Comparison of ENCODE assay signal across 22 cellular contexts in genomic region chr4:156800463-156800862, GRCh38.
A peak's percentile ranks its signal among the peaks of the same experiment; 100 is the strongest.
DNase-seq lines count a peak whose midpoint lies in the region; ATAC-seq and TF ChIP-seq lines count a peak whose summit lies in the region.
"Had no signal": no experiment of that assay in that cellular context is flagged by ENCODE, and none has a peak within 500 bp of the region (broad histone marks: within the 10 kb centered on the region; RNA-seq: fewer than 3 reads in every experiment).

No MANE protein-coding gene starts in this region.

- H3K36me3 Mint-ChIP-seq in glutamatergic neuron (ENCODE audit: unreplicated experiment), result peaks cover 4% of the 10 kb centered on the region
- H3K36me3 Mint-ChIP-seq: activated naive CD4-positive, alpha-beta T cell treated with anti-CD3 and anti-CD28 coated beads, Interleukin-2, amount 50 U/mL, for 24 hours; naive thymus-derived CD8-positive, alpha-beta T cell had no signal

- H3K4me3 Mint-ChIP-seq in glutamatergic neuron (ENCODE audit: unreplicated experiment), result no peak overlapping the region
- H3K4me3 Mint-ChIP-seq: activated naive CD4-positive, alpha-beta T cell treated with anti-CD3 and anti-CD28 coated beads, Interleukin-2, amount 50 U/mL, for 24 hours; naive thymus-derived CD8-positive, alpha-beta T cell had no signal

- H3K79me2 ChIP-seq in OCI-LY1 (ENCODE audit: insufficient read depth, low read length), result no peaks in the 10 kb centered on the region

- no peak overlapping the region for H3K9ac ChIP-seq in OCI-LY1 (ENCODE audit: low read length)

- no peaks in the 10 kb centered on the region for H3K36me3 ChIP-seq in OCI-LY1 (ENCODE audit: insufficient read depth, low read length)
- H3K36me3 ChIP-seq: esophagus squamous epithelium, Peyer's patch had no signal

- no peaks in the 10 kb centered on the region for H3K9me2 ChIP-seq in OCI-LY1 (ENCODE audit: low read depth, low read length)

- no peaks in the 10 kb centered on the region for H3K27me3 ChIP-seq in OCI-LY1 (ENCODE audit: insufficient read depth, low read length)
- H3K27me3 ChIP-seq: body of pancreas, esophagus squamous epithelium, Peyer's patch had no signal

- no peaks in the 10 kb centered on the region for H3K27me3 Mint-ChIP-seq in glutamatergic neuron (ENCODE audit: unreplicated experiment)
- H3K27me3 Mint-ChIP-seq: activated naive CD4-positive, alpha-beta T cell treated with anti-CD3 and anti-CD28 coated beads, Interleukin-2, amount 50 U/mL, for 24 hours had no signal

- peak; percentile 11; the same call in 1 of the 3 replicates for TF ChIP-seq CTCF in GM12872 (IDR thresholded peaks at IDR 0.05; ENCODE audit: insufficient read depth, low read depth, low read length)
- 0 out of 2 replicates have a peak, but pooled peaks have one; percentile 4 for TF ChIP-seq CTCF in OCI-LY1 (IDR thresholded peaks at IDR 0.05; ENCODE audit: low read length)
- peak; percentile 43 for TF ChIP-seq CTCF in glutamatergic neuron (IDR thresholded peaks at IDR 0.05; ENCODE audit: partially characterized antibody, unreplicated experiment)

- no peak overlapping the region for H3K27ac ChIP-seq in OCI-LY1 (ENCODE audit: low read depth, low read length, poor library complexity, severe bottlenecking)
- H3K27ac ChIP-seq: body of pancreas, esophagus squamous epithelium, Peyer's patch, psoas muscle had no signal

- no peaks in the 10 kb centered on the region for H3K4me1 ChIP-seq in OCI-LY1 (ENCODE audit: insufficient read depth, low read length, severe bottlenecking)
- H3K4me1 ChIP-seq: body of pancreas, Peyer's patch had no signal

- no peaks in the 10 kb centered on the region for H3K9me3 ChIP-seq in OCI-LY1 (ENCODE audit: low read length)
- H3K9me3 ChIP-seq: body of pancreas, esophagus squamous epithelium, Peyer's patch, psoas muscle had no signal

- peak; percentile 46 for ATAC-seq in GM21717 (IDR thresholded peaks at IDR 0.05; ENCODE audit: unreplicated experiment)
- no peak for ATAC-seq in GM18909 (IDR thresholded peaks at IDR 0.05; ENCODE audit: poor library complexity, unreplicated experiment)
- ATAC-seq: body of pancreas; naive thymus-derived CD8-positive, alpha-beta T cell; psoas muscle had no signal

- no peak overlapping the region for H2AFZ ChIP-seq in OCI-LY1 (ENCODE audit: low read length)

- no peaks in the 10 kb centered on the region for H3K4me1 Mint-ChIP-seq in glutamatergic neuron (ENCODE audit: low read depth, unreplicated experiment)
- H3K4me1 Mint-ChIP-seq: activated naive CD4-positive, alpha-beta T cell treated with anti-CD3 and anti-CD28 coated beads, Interleukin-2, amount 50 U/mL, for 24 hours; naive thymus-derived CD8-positive, alpha-beta T cell had no signal

- H3K9me3 Mint-ChIP-seq in glutamatergic neuron (ENCODE audit: unreplicated experiment), result peaks cover 3% of the 10 kb centered on the region
- H3K9me3 Mint-ChIP-seq: activated naive CD4-positive, alpha-beta T cell treated with anti-CD3 and anti-CD28 coated beads, Interleukin-2, amount 50 U/mL, for 24 hours had no signal

- DNase-seq in glutamatergic neuron (no peak), NOMO-1 (lab: John Stamatoyannopoulos, UW; ENCODE audit: unreplicated experiment in 2 of 2) (no peak), KBM-7 (no peak), NOMO-1 treated with DMSO at 0.1 percent for 48 hours (lab: John Stamatoyannopoulos, UW; ENCODE audit: unreplicated experiment) (no peak)
- DNase-seq: activated CD4-positive, alpha-beta T cell treated with anti-CD3 and anti-CD28 coated beads, Interleukin-2, amount 50 U/mL, for 4 hours; body of pancreas; COR-L47; cortex of kidney; esophagus squamous epithelium; H7; head of caudate nucleus; naive thymus-derived CD8-positive, alpha-beta T cell; NCI-H2029; NCI-H526; Peyer's patch; psoas muscle had no signal

- no peak overlapping the region for H3K4me2 ChIP-seq in OCI-LY1 (ENCODE audit: low read length)

- H3K4me3 ChIP-seq in OCI-LY1 (ENCODE audit: low read depth, low read length, poor library complexity, severe bottlenecking), result no peak overlapping the region
- H3K4me3 ChIP-seq: body of pancreas, esophagus squamous epithelium, lung, Peyer's patch, psoas muscle had no signal

- H3F3A ChIP-seq in OCI-LY1 (ENCODE audit: insufficient read depth, low read length), result no peaks in the 10 kb centered on the region

- in situ Hi-C loops in KBM-7 (cut with MboI; ENCODE audit: low pct_unique_long_range_greater_than_20kb, low sequenced_read_pairs), result no loop called here

- no peaks in the 10 kb centered on the region for H4K20me1 ChIP-seq in OCI-LY1 (ENCODE audit: insufficient read depth, low read length)

- no peak overlapping the region for H3K27ac Mint-ChIP-seq in glutamatergic neuron (ENCODE audit: unreplicated experiment)
- H3K27ac Mint-ChIP-seq: activated naive CD4-positive, alpha-beta T cell treated with anti-CD3 and anti-CD28 coated beads, Interleukin-2, amount 50 U/mL, for 24 hours; naive thymus-derived CD8-positive, alpha-beta T cell had no signal
